7 cellular contexts compared by ENCODE assay signal in the genomic region with DNA sequence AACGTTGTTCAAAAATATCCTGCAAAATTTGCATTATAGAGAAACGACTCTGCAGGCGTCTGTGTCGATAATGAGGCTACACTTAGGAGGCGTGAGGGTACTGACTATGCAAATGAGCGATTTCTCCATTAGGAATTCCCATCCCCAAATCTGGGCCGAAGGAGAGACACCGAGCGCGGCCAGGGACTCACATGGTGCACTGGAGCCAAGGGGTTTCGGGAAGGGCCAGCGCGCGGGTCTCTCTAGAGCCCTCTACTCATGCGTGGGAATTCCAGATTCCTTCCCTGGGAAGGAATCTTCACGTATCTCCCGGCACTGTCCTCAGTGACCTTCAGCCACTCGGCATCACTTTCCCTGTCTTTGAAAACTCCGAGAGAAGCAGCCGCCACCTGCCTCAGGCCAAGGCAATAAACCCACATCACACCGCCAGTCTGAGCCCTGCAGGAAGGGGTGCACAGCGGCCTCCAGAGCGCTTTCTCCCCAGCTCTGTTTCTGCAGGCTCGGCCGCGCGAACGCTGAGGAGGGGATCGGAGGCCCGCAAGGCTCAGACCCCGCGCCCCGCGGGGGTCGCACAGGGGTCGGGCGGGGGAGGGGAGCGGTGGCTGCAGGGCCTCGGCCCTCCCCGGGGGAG. TPM values are rescaled to one million over a fixed set of nuclear protein-coding genes. Genes with fewer than 3 reads are reported as not detected.
A peak's percentile ranks its signal among the peaks of the same experiment; 100 is the strongest.
DNase-seq lines count a peak whose midpoint lies in the region; TF ChIP-seq lines count a peak whose summit lies in the region.

No MANE protein-coding gene starts in this region.

- dilution Hi-C loops in mammary epithelial cell (cut with HindIII; ENCODE audit: low sequenced_read_pairs), result loop anchor here (5.0 kb wide), 2 partner anchors 43 to 147 kb away; no protein-coding TSS in a partner anchor

- H3K4me3 ChIP-seq in GM12865 (ENCODE audit: low read depth, low read length), result peak overlapping the region; percentile 89
- H3K4me3 ChIP-seq in mammary epithelial cell (replicated peaks in 1 of 3; ENCODE audit: insufficient read depth in 1 of 3, low read depth in 2 of 3, low read length in 3 of 3), result peak overlapping the region; percentile 67 to 100 (median 94)
- peak overlapping the region; percentile 77 for H3K4me3 ChIP-seq in kidney epithelial cell (ENCODE audit: low read depth, low read length)

- H3K4me3 Mint-ChIP-seq in H9, result no peak overlapping the region; a peak in 3 of 5 replicates

- H3K9ac ChIP-seq in H9 (ENCODE audit: extremely low read depth, insufficient read length, low read length) (peak overlapping the region; percentile 84), mammary epithelial cell (ENCODE audit: insufficient read depth, low read length) (no peak overlapping the region)

- peaks cover 2 to 12% (median 2%) of the 10 kb centered on the region in 3 experiments; a peak in 2 of 7 replicates for H3K36me3 Mint-ChIP-seq in H9 (ENCODE audit: insufficient read depth in 1 of 3, low read depth in 3 of 3)

- intact Hi-C loops in mammary epithelial cell (cut with micrococcal nuclease), result loop anchor here (1.0 to 10.0 kb wide), 5 partner anchors 45 to 227 kb away; a partner anchor contains a TSS

- H3K27me3 Mint-ChIP-seq in H9 (ENCODE audit: low read depth), result no peaks in the 10 kb centered on the region

- in situ Hi-C loops in mammary epithelial cell (cut with MboI; ENCODE audit: low sequenced_read_pairs in 2 of 2), result loop anchor here in 1 of 2 donors (25.0 kb wide), 1 partner anchor 107 kb away; no protein-coding TSS in a partner anchor

- H3K18ac ChIP-seq in H9 (ENCODE audit: insufficient read length, low read depth, low read length), result peak overlapping the region; percentile 73

- no TSS peak for BruUV-seq in mammary epithelial cell (replicated peaks; lab: Mats Ljungman, UMichigan)

- H3K27ac ChIP-seq in H9 (ENCODE audit: insufficient read length, low read depth, low read length) (peak overlapping the region; percentile 74), mammary epithelial cell (ENCODE audit: insufficient read depth, low read depth, low read length) (peak overlapping the region; percentile 22)

- no peak overlapping the region for H4K91ac ChIP-seq in H9 (ENCODE audit: insufficient read length, low read depth, low read length)

- H2AFZ ChIP-seq in H9 (ENCODE audit: low read length), result no peak overlapping the region
- peak overlapping the region; percentile 100 for H2AFZ ChIP-seq in mammary epithelial cell (ENCODE audit: low read depth, low read length)

- H3K4me2 ChIP-seq in H9 (ENCODE audit: insufficient read depth, insufficient read length, low read length), result peak overlapping the region; percentile 75
- H3K4me2 ChIP-seq in mammary epithelial cell (ENCODE audit: insufficient read depth, low read depth, low read length), result peak overlapping the region; percentile 77

- no peak overlapping the region for H3K56ac ChIP-seq in H9 (ENCODE audit: insufficient read length, low read depth, low read length)

- H2BK120ac ChIP-seq in H9 (ENCODE audit: low read depth, low read length, poor library complexity, severe bottlenecking), result no peak overlapping the region

- DNase-seq in GM12865 (ENCODE audit: low read depth) (peak; percentile 83), H9 (peak; percentile 76), Kasumi-1 (lab: John Stamatoyannopoulos, UW) (peak; percentile 29), SK-N-DZ (ENCODE audit: low spot score) (peak; percentile 76), mammary epithelial cell (no peak), kidney epithelial cell (ENCODE audit: low read depth) (no peak)
- DNase-seq in stimulated activated CD8-positive, alpha-beta memory T cell treated with anti-CD3 and anti-CD28 coated beads, Interleukin-15, amount 100 ng/mL, for 1 hour (ENCODE audit: low read depth), result peak; percentile 33

- H3K27me3 ChIP-seq in H9 (ENCODE audit: insufficient read depth, low read length) (no peaks in the 10 kb centered on the region), mammary epithelial cell (ENCODE audit: insufficient read depth, low read length) (no peaks in the 10 kb centered on the region), kidney epithelial cell (ENCODE audit: control insufficient read depth, insufficient read depth, low read length) (no peaks in the 10 kb centered on the region)

- H4K20me1 ChIP-seq in H9 (ENCODE audit: control insufficient read depth, insufficient read depth, insufficient read length), result no peaks in the 10 kb centered on the region
- H4K20me1 ChIP-seq in mammary epithelial cell (ENCODE audit: insufficient read depth, low read length), result no peaks in the 10 kb centered on the region

- H3K4me1 ChIP-seq in H9 (ENCODE audit: insufficient read depth, low read length), result no peaks in the 10 kb centered on the region
- peaks cover 9% of the 10 kb centered on the region for H3K4me1 ChIP-seq in mammary epithelial cell (ENCODE audit: insufficient read depth, low read length)

- H3K23ac ChIP-seq in H9 (ENCODE audit: insufficient read length, low read depth, low read length), result no peak overlapping the region

- no peak overlapping the region for H2AK5ac ChIP-seq in H9 (ENCODE audit: insufficient read length, low read length)

- H2BK12ac ChIP-seq in H9 (ENCODE audit: insufficient read length, low read depth, low read length), result no peak overlapping the region

- H4K8ac ChIP-seq in H9 (replicated peaks; ENCODE audit: insufficient read length, low read depth, low read length), result no peak overlapping the region

- H2BK20ac ChIP-seq in H9 (ENCODE audit: low read depth, low read length, poor library complexity, severe bottlenecking), result no peak overlapping the region

- peaks cover 15% of the 10 kb centered on the region for H3K23me2 ChIP-seq in H9 (ENCODE audit: insufficient read length, low read depth, low read length, poor library complexity, severe bottlenecking)

- no peak overlapping the region for H2BK15ac ChIP-seq in H9 (ENCODE audit: low read depth, low read length)

- peak overlapping the region; percentile 32 for H2BK5ac ChIP-seq in H9 (ENCODE audit: insufficient read length, low read length)

- peak overlapping the region; percentile 75; the same call in 1 of the 2 replicates for H3K14ac ChIP-seq in H9 (ENCODE audit: insufficient read depth, low read length)

- H3K4me1 Mint-ChIP-seq in H9, result peaks cover 10 to 13% of the 10 kb centered on the region in 2 experiments

- H3K79me2 ChIP-seq in H9 (ENCODE audit: insufficient read depth, low read length) (peaks cover 9% of the 10 kb centered on the region; the same call in 1 of the 2 replicates), mammary epithelial cell (ENCODE audit: insufficient read depth, low read length) (peaks cover 41% of the 10 kb centered on the region)

- peak overlapping the region; percentile 99 to 100 (median 100) for H3K27ac Mint-ChIP-seq in H9

- H3K79me1 ChIP-seq in H9 (ENCODE audit: insufficient read depth, low read depth, low read length, poor library complexity, severe bottlenecking), result peaks cover 4% of the 10 kb centered on the region

- CTCF ChIA-PET in mammary epithelial cell (lab: Charles Lee; ENCODE audit: low non-redundant PET), result no interaction called here

- no peak for TF ChIP-seq CTCF in GM12865 (IDR thresholded peaks at IDR 0.05; ENCODE audit: insufficient read depth, low read depth, low read length, missing control alignments)
- no peak for TF ChIP-seq CTCF in H9 (conservative IDR thresholded peaks at IDR 0.05)
- no peak for TF ChIP-seq CTCF in mammary epithelial cell (conservative IDR thresholded peaks at IDR 0.05 in 1 of 2, IDR thresholded peaks at IDR 0.05 in 1 of 2; ENCODE audit: extremely low read depth in 1 of 2, insufficient read depth in 1 of 2, low read depth in 1 of 2, low read length in 2 of 2)
- no peak for TF ChIP-seq CTCF in kidney epithelial cell (IDR thresholded peaks at IDR 0.05; ENCODE audit: insufficient read depth, low read length, poor library complexity, severe bottlenecking)

- no CpG with 5 or more reads among the region's 40 CpGs for WGBS in H9 (ENCODE audit: extremely low coverage, insufficient read length, low lambda C conversion rate)
- 16% methylated on average over 15 of the region's 40 CpGs for WGBS in mammary epithelial cell (ENCODE audit: low coverage, missing lambda C conversion rate)

- no peak overlapping the region for H4K5ac ChIP-seq in H9 (ENCODE audit: insufficient read length, low read depth, low read length)

- H3T11ph ChIP-seq in H9 (ENCODE audit: low read length), result no peak overlapping the region

- no peaks in the 10 kb centered on the region for H3K9me3 ChIP-seq in H9 (ENCODE audit: control insufficient read depth, low read depth, low read length)
- no peaks in the 10 kb centered on the region for H3K9me3 ChIP-seq in mammary epithelial cell (replicated peaks; ENCODE audit: insufficient read depth, low read length)

- H3K9me3 Mint-ChIP-seq in H9, result no peaks in the 10 kb centered on the region

- H3K4ac ChIP-seq in H9 (ENCODE audit: low read depth, low read length), result no peak overlapping the region; the same call in 1 of the 2 replicates

- no peaks in the 10 kb centered on the region for H3K36me3 ChIP-seq in mammary epithelial cell (ENCODE audit: insufficient read depth, low read length)
- no peaks in the 10 kb centered on the region for H3K36me3 ChIP-seq in kidney epithelial cell (ENCODE audit: control insufficient read depth, insufficient read depth, low read length)

RNA-seq across cellular contexts. Expression of a gene that starts 0.7 kb away (rescaled TPM):
- total RNA-seq in H9 (2021), result 22.6 and 26.6 TPM in 2 replicates
- 15.4 and 19.6 TPM in 2 replicates for polyA plus RNA-seq in SK-N-DZ (2014; cell fraction: cytosol; rRNA removed)
- polyA plus RNA-seq in SK-N-DZ (2014; cell fraction: nucleus; rRNA removed), result 16.6 and 24.5 TPM in 2 replicates
- 10 to 100 TPM; 28.5 to 65.0 TPM for total RNA-seq in mammary epithelial cell
- 11.9 TPM for polyA plus RNA-seq in mammary epithelial cell
- 25.2 TPM for polyA minus RNA-seq in mammary epithelial cell
- 41.7 and 44.0 TPM in 2 replicates for total RNA-seq in kidney epithelial cell

Comparison
In these comparisons a context has a peak if more than half of its experiments do, and no peak if none do; other contexts are left out.
1. DNase-seq: peak in GM12865 (single experiment), H9 (single experiment), Kasumi-1 (2 of 2), SK-N-DZ (single experiment) and stimulated activated CD8-positive, alpha-beta memory T cell treated with anti-CD3 and anti-CD28 coated beads, Interleukin-15, amount 100 ng/mL, for 1 hour (single experiment); none in mammary epithelial cell (single experiment) and kidney epithelial cell (single experiment).
2. Peak in every context shown above with its lines, with median percentiles within 50 percentile points of each other: H3K4me3 ChIP-seq.